ENCODE assay signal across 1 cellular context in the genomic region with DNA sequence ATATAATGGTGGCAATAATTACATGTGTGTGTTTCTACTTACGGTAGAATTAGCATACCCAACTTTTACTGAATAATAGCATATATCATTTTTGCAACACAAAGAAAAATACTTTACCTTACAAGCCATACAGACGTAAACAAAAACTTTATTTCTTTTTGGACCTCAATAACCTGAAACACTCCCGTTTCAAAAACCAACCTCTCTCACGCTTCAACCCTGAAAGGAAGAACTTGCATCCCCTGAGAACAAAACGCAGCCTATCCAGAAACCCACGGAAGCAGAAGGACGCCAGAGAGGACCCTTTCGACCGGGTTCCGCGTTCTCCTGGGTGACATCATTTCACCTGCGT.
TF ChIP-seq lines count a peak whose summit lies in the region.

A gene (minus strand): TSS at position 290 of the 352 bp plus-strand sequence. CDS start 161 bp downstream, at position 129.

TF ChIP-seq in HCT116, 20 proteins besides CTCF, POLR2A, EP300 and RAD21 (continued from another document):
- TF ChIP-seq POLR2AphosphoS5 (IDR thresholded peaks at IDR 0.05; ENCODE audit: low read depth, low read length), result no peak
- no peak; the same call in 1 of the 2 replicates for TF ChIP-seq SIN3A (IDR thresholded peaks at IDR 0.05; ENCODE audit: low read depth)
- no peak for TF ChIP-seq FOSL1 (IDR thresholded peaks at IDR 0.05; ENCODE audit: low read depth)
- TF ChIP-seq, protein P1, sequence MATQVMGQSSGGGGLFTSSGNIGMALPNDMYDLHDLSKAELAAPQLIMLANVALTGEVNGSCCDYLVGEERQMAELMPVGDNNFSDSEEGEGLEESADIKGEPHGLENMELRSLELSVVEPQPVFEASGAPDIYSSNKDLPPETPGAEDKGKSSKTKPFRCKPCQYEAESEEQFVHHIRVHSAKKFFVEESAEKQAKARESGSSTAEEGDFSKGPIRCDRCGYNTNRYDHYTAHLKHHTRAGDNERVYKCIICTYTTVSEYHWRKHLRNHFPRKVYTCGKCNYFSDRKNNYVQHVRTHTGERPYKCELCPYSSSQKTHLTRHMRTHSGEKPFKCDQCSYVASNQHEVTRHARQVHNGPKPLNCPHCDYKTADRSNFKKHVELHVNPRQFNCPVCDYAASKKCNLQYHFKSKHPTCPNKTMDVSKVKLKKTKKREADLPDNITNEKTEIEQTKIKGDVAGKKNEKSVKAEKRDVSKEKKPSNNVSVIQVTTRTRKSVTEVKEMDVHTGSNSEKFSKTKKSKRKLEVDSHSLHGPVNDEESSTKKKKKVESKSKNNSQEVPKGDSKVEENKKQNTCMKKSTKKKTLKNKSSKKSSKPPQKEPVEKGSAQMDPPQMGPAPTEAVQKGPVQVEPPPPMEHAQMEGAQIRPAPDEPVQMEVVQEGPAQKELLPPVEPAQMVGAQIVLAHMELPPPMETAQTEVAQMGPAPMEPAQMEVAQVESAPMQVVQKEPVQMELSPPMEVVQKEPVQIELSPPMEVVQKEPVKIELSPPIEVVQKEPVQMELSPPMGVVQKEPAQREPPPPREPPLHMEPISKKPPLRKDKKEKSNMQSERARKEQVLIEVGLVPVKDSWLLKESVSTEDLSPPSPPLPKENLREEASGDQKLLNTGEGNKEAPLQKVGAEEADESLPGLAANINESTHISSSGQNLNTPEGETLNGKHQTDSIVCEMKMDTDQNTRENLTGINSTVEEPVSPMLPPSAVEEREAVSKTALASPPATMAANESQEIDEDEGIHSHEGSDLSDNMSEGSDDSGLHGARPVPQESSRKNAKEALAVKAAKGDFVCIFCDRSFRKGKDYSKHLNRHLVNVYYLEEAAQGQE (IDR thresholded peaks at IDR 0.05; ENCODE audit: low read depth), result no peak
- no peak for TF ChIP-seq ZFX (IDR thresholded peaks at IDR 0.05)
- TF ChIP-seq, protein P2, sequence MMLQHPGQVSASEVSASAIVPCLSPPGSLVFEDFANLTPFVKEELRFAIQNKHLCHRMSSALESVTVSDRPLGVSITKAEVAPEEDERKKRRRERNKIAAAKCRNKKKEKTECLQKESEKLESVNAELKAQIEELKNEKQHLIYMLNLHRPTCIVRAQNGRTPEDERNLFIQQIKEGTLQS (IDR thresholded peaks at IDR 0.05), result no peak
- TF ChIP-seq TCF7L2 (IDR thresholded peaks at IDR 0.05; ENCODE audit: borderline replicate concordance, extremely low read depth, insufficient read depth, insufficient read length), result no peak
- TF ChIP-seq, protein P3, sequence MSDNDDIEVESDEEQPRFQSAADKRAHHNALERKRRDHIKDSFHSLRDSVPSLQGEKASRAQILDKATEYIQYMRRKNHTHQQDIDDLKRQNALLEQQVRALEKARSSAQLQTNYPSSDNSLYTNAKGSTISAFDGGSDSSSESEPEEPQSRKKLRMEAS (IDR thresholded peaks at IDR 0.05), result no peak
- peak; percentile 61 for TF ChIP-seq ELF1 (IDR thresholded peaks at IDR 0.05; ENCODE audit: borderline replicate concordance, low read depth)
- no peak for TF ChIP-seq EGR1 (IDR thresholded peaks at IDR 0.05; ENCODE audit: low read depth)
- TF ChIP-seq JUND (IDR thresholded peaks at IDR 0.05), result no peak
TF ChIP-seq in HCT116: peak in this region for 3.
